11 cellular contexts compared by ENCODE assay signal in the genomic region with DNA sequence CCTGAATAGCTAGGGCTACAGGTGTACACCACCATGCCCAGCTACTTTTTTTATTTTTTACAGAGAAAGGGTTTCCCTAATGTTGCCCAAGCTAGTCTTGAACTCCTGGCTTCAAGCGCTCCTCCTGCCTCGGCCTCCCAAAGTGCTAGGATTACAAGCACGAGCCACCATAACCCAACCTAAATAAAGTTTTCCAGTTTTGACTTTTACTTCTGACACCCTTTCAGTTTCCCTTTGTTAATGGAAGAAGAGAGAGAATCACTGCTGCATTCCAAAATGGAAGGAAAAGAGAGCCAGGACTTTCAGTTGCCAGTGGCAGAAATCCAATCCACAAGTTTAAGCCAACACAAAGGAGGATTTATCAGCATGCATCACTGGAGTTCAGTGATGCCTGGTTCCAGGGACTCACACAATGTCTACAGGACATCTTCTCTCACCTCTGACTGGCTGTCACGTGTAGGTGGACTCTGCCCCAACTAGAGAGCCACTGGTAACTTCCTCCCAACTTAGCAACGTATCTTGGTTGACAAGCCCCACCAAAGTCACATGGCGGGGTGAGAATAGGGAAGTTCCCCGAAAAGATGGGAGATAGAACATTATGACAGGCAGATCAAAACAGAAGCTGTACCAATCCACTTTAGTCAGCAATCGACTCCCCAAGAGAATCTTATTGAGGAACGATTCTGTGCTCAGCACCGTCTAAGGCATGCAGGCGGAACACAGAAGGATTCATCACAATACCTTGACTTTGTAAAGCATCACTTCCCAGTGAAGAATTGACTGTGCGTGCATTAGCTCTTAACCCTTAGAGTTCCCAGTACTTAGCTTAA. TPM values are rescaled to one million over a fixed set of nuclear protein-coding genes. Genes with fewer than 3 reads are reported as not detected.
DNase-seq lines count a peak whose midpoint lies in the region; ATAC-seq, FAIRE-seq and TF ChIP-seq lines count a peak whose summit lies in the region.
"Had no signal": no experiment of that assay in that cellular context is flagged by ENCODE, and none has a peak within 500 bp of the region (broad histone marks: within the 10 kb centered on the region; RNA-seq: fewer than 3 reads in every experiment).

No MANE protein-coding gene starts in this region.

- H3K4me3 Mint-ChIP-seq in astrocyte (ENCODE audit: unreplicated experiment) = no peak overlapping the region
- no peak overlapping the region for H3K4me3 Mint-ChIP-seq in glutamatergic neuron (ENCODE audit: unreplicated experiment)
- H3K4me3 Mint-ChIP-seq: CD4-positive, CD25-positive, alpha-beta regulatory T cell; T-cell had no signal

- H3K36me3 ChIP-seq in astrocyte (ENCODE audit: insufficient read depth, low read length) = no peaks in the 10 kb centered on the region

- no peaks in the 10 kb centered on the region for H3K9me3 ChIP-seq in astrocyte (ENCODE audit: insufficient read depth, low read depth, low read length)

- no peak overlapping the region for H2AFZ ChIP-seq in astrocyte (ENCODE audit: low read depth, low read length)

- H3K27ac ChIP-seq in astrocyte (ENCODE audit: low read depth, low read length) = no peak overlapping the region

- no peaks in the 10 kb centered on the region for H4K20me1 ChIP-seq in astrocyte (ENCODE audit: insufficient read depth, low read length)

- no peaks in the 10 kb centered on the region for H3K9me3 Mint-ChIP-seq in astrocyte (ENCODE audit: unreplicated experiment)
- peaks cover 2% of the 10 kb centered on the region for H3K9me3 Mint-ChIP-seq in glutamatergic neuron (ENCODE audit: unreplicated experiment)
- H3K9me3 Mint-ChIP-seq: T-cell had no signal

- H3K4me2 ChIP-seq in astrocyte (ENCODE audit: low read length) = no peak overlapping the region

- H3K27me3 Mint-ChIP-seq in astrocyte (ENCODE audit: low read depth, unreplicated experiment) (peaks cover 32% of the 10 kb centered on the region), glutamatergic neuron (ENCODE audit: unreplicated experiment) (no peaks in the 10 kb centered on the region)
- H3K27me3 Mint-ChIP-seq: T-cell had no signal

- peaks cover 3% of the 10 kb centered on the region for H3K27me3 ChIP-seq in astrocyte (ENCODE audit: insufficient read depth, low read length)

- DNase-seq in CD1c-positive myeloid dendritic cell (ENCODE audit: extremely low spot score) = peak; percentile 95
- DNase-seq in astrocyte (ENCODE audit: low read depth) = peak; percentile 18
- DNase-seq in midbrain (lab: John Stamatoyannopoulos, UW) = peak; percentile 33
- DNase-seq in glutamatergic neuron = no peak
- DNase-seq in GM13977 (ENCODE audit: low spot score) = no peak
- DNase-seq in LoVo (ENCODE audit: low spot score) = no peak
- DNase-seq: CD4-positive, CD25-positive, alpha-beta regulatory T cell; NCI-H1930 had no signal

- TF ChIP-seq CTCF in astrocyte (IDR thresholded peaks at IDR 0.05; ENCODE audit: insufficient read depth, low read depth, low read length) (no peak), glutamatergic neuron (IDR thresholded peaks at IDR 0.05; ENCODE audit: partially characterized antibody, unreplicated experiment) (no peak), GM13977 (IDR thresholded peaks at IDR 0.05; ENCODE audit: extremely low read depth, insufficient read depth, missing control alignments) (no peak)

- no peak overlapping the region for H3K9ac ChIP-seq in astrocyte (ENCODE audit: low read length)

- H3K36me3 Mint-ChIP-seq in astrocyte (ENCODE audit: low read depth, unreplicated experiment) (no peaks in the 10 kb centered on the region), glutamatergic neuron (ENCODE audit: unreplicated experiment) (no peaks in the 10 kb centered on the region)
- H3K36me3 Mint-ChIP-seq: CD4-positive, CD25-positive, alpha-beta regulatory T cell; T-cell had no signal

- H3K4me1 ChIP-seq in astrocyte (ENCODE audit: insufficient read depth, low read length) = no peaks in the 10 kb centered on the region

- no peak for FAIRE-seq in astrocyte (lab: Jason Lieb, UNC)

- H3K27ac Mint-ChIP-seq in astrocyte (ENCODE audit: unreplicated experiment) (no peak overlapping the region), glutamatergic neuron (ENCODE audit: unreplicated experiment) (no peak overlapping the region)
- H3K27ac Mint-ChIP-seq: CD4-positive, CD25-positive, alpha-beta regulatory T cell had no signal

- H3K4me3 ChIP-seq in astrocyte (ENCODE audit: insufficient read depth, low read depth, low read length) = no peak overlapping the region

- no peaks in the 10 kb centered on the region for H3K79me2 ChIP-seq in astrocyte (ENCODE audit: insufficient read depth, low read length)

- ATAC-seq in HG03135 (IDR thresholded peaks at IDR 0.05; ENCODE audit: unreplicated experiment) (peak; percentile 43), HG02970 (IDR thresholded peaks at IDR 0.05; ENCODE audit: low FRiP score, unreplicated experiment) (no peak)

- in situ Hi-C loops in GM13977 (cut with MboI; ENCODE audit: low pct_unique_long_range_greater_than_20kb, low sequenced_read_pairs, unreplicated experiment) = no loop called here

- H3K4me1 Mint-ChIP-seq in astrocyte (ENCODE audit: low read depth, unreplicated experiment) = peaks cover 5% of the 10 kb centered on the region
- no peaks in the 10 kb centered on the region for H3K4me1 Mint-ChIP-seq in glutamatergic neuron (ENCODE audit: low read depth, unreplicated experiment)

RNA-seq across cellular contexts. Expression of a gene that starts 46.5 kb away (rescaled TPM):
- 8.5 and 10.2 TPM in 2 replicates for total RNA-seq in astrocyte
- 2.0 TPM for total RNA-seq in glutamatergic neuron (ENCODE audit: unreplicated experiment)

Comparison
In these comparisons a context has a peak if more than half of its experiments do, and no peak if none do; other contexts are left out.
1. DNase-seq: peak in CD1c-positive myeloid dendritic cell (single experiment), astrocyte (single experiment) and midbrain (single experiment); none in glutamatergic neuron (single experiment), GM13977 (single experiment) and LoVo (single experiment).